Comparison of ENCODE assay signal across 9 cellular contexts in genomic region chr10:11663763-11664555, GRCh38. TPM values are rescaled to one million over a fixed set of nuclear protein-coding genes. Genes with fewer than 3 reads are reported as not detected.
A peak's percentile ranks its signal among the peaks of the same experiment; 100 is the strongest.
DNase-seq lines count a peak whose midpoint lies in the region; ATAC-seq, FAIRE-seq and TF ChIP-seq lines count a peak whose summit lies in the region.
"Had no signal": no experiment of that assay in that cellular context is flagged by ENCODE, and none has a peak within 500 bp of the region (broad histone marks: within the 10 kb centered on the region; RNA-seq: fewer than 3 reads in every experiment).

No MANE protein-coding gene starts in this region.

- H3K4me3 ChIP-seq in epithelial cell of esophagus (ENCODE audit: low read length): no peak overlapping the region
- H3K4me3 ChIP-seq in heart right ventricle: no peak overlapping the region
- no peak overlapping the region for H3K4me3 ChIP-seq in uterus

- H3K4me1 ChIP-seq in heart right ventricle (peaks cover 0 to 21% (median 0%) of the 10 kb centered on the region in 9 donors), uterus (no peaks in the 10 kb centered on the region)

- peaks cover 0 to 13% (median 0%) of the 10 kb centered on the region in 7 donors for H3K27me3 ChIP-seq in heart right ventricle
- H3K27me3 ChIP-seq in uterus: no peaks in the 10 kb centered on the region

- no peak overlapping the region for H3K27ac ChIP-seq in heart right ventricle
- no peak overlapping the region for H3K27ac ChIP-seq in uterus

- H3K9me3 Mint-ChIP-seq in MCF 10A (ENCODE audit: unreplicated experiment): peaks cover 14% of the 10 kb centered on the region
- H3K9me3 Mint-ChIP-seq: stimulated activated effector memory CD8-positive, alpha-beta T cell treated with anti-CD3 and anti-CD28 coated beads, Interleukin-12 subunit alpha, Interleukin-12 subunit beta, amount 100 ng/mL, for 72 hours had no signal

- DNase-seq in GM12892 (ENCODE audit: insufficient read length) (peak; percentile 54), epithelial cell of esophagus (ENCODE audit: low read depth) (peak; percentile 75), heart right ventricle (no peak), MCF 10A (ENCODE audit: unreplicated experiment) (no peak), uterus (no peak)

- WGBS in heart right ventricle, 2 donors: 93 to 96% methylated on average over 13 of the region's 13 CpGs

- intact Hi-C loops in heart right ventricle (cut with DNase I) (no loop called here), MCF 10A (cut with micrococcal nuclease) (no loop called here), uterus (cut with DNase I; ENCODE audit: low total_unique reads) (no loop called here)

- peak; percentile 96 for FAIRE-seq in GM12892 (lab: Jason Lieb, UNC)

- BruUV-seq in MCF 10A (replicated peaks; lab: Mats Ljungman, UMichigan): no TSS peak

- H3K4me3 Mint-ChIP-seq in MCF 10A (ENCODE audit: unreplicated experiment): no peak overlapping the region
- H3K4me3 Mint-ChIP-seq: stimulated activated effector memory CD8-positive, alpha-beta T cell treated with anti-CD3 and anti-CD28 coated beads, Interleukin-12 subunit alpha, Interleukin-12 subunit beta, amount 100 ng/mL, for 72 hours had no signal

- no peaks in the 10 kb centered on the region for H3K4me1 Mint-ChIP-seq in MCF 10A (ENCODE audit: insufficient read depth, unreplicated experiment)

- H3K36me3 Mint-ChIP-seq in MCF 10A (ENCODE audit: insufficient read depth, unreplicated experiment): no peaks in the 10 kb centered on the region
- H3K36me3 Mint-ChIP-seq: stimulated activated effector memory CD8-positive, alpha-beta T cell treated with anti-CD3 and anti-CD28 coated beads, Interleukin-12 subunit alpha, Interleukin-12 subunit beta, amount 100 ng/mL, for 72 hours had no signal

- TF ChIP-seq POLR2A in GM12892 (IDR thresholded peaks at IDR 0.05; ENCODE audit: low read depth, low read length) (no peak), uterus (IDR thresholded peaks at IDR 0.05) (no peak)

- POLR2A ChIA-PET in MCF 10A (lab: Yijun Ruan, JAX): no interaction called here

- no peaks in the 10 kb centered on the region for H3K36me3 ChIP-seq in heart right ventricle
- no peaks in the 10 kb centered on the region for H3K36me3 ChIP-seq in uterus

- no peaks in the 10 kb centered on the region for H3K27me3 Mint-ChIP-seq in MCF 10A (ENCODE audit: insufficient read depth, unreplicated experiment)

- CTCF ChIA-PET in MCF 10A (lab: Yijun Ruan, JAX): no interaction called here

- ATAC-seq in GM19467 (IDR thresholded peaks at IDR 0.05; ENCODE audit: unreplicated experiment) (peak; percentile 60), HG03095 (IDR thresholded peaks at IDR 0.05; ENCODE audit: unreplicated experiment) (peak; percentile 76), heart right ventricle (no peak), HG02970 (IDR thresholded peaks at IDR 0.05; ENCODE audit: low FRiP score, unreplicated experiment) (no peak)
- ATAC-seq: stimulated activated effector memory CD8-positive, alpha-beta T cell treated with anti-CD3 and anti-CD28 coated beads, Interleukin-12 subunit alpha, Interleukin-12 subunit beta, amount 100 ng/mL, for 72 hours had no signal

- H3K9me3 ChIP-seq in heart right ventricle (no peaks in the 10 kb centered on the region), uterus (no peaks in the 10 kb centered on the region)

- H3K27ac Mint-ChIP-seq in MCF 10A (ENCODE audit: low read depth, unreplicated experiment): no peak overlapping the region
- H3K27ac Mint-ChIP-seq: stimulated activated effector memory CD8-positive, alpha-beta T cell treated with anti-CD3 and anti-CD28 coated beads, Interleukin-12 subunit alpha, Interleukin-12 subunit beta, amount 100 ng/mL, for 72 hours had no signal

- TF ChIP-seq CTCF in epithelial cell of esophagus (IDR thresholded peaks at IDR 0.05; ENCODE audit: insufficient read depth, low read depth, low read length, missing control alignments) (no peak), heart right ventricle (IDR thresholded peaks at IDR 0.05) (no peak), MCF 10A (IDR thresholded peaks at IDR 0.05; ENCODE audit: unreplicated experiment) (no peak), uterus (IDR thresholded peaks at IDR 0.05) (no peak)

RNA-seq across cellular contexts. Expression of gene USP6NL, which starts 52.5 kb away (rescaled TPM):
- 10.6 TPM for polyA plus RNA-seq in GM12892 (2012; ENCODE audit: missing spikeins)
- total RNA-seq in heart right ventricle: 10 to 100 TPM in 2 of 10 donors, 1 to 10 TPM in 8; 5.7 to 11.1 (median 8.9) TPM
- 1 to 10 TPM; 1.8 to 4.1 TPM for polyA plus RNA-seq in heart right ventricle
- 19.0 and 19.2 TPM in 2 replicates for total RNA-seq in MCF 10A (2022)
- 10 to 100 TPM in 3 of 4 donors, 1 to 10 TPM in 1; 3.8 to 21.9 (median 17.0) TPM for total RNA-seq in uterus

Comparison
In these comparisons a context has a peak if more than half of its experiments do, and no peak if none do; other contexts are left out.
1. DNase-seq: peak in GM12892 (single experiment) and epithelial cell of esophagus (single experiment); none in heart right ventricle (0 of 2), MCF 10A (single experiment) and uterus (0 of 2).
2. ATAC-seq: peak in GM19467 (single experiment) and HG03095 (single experiment); none in heart right ventricle (0 of 8) and HG02970 (single experiment).